Comparison of ENCODE assay signal across 24 cellular contexts in the genomic region with DNA sequence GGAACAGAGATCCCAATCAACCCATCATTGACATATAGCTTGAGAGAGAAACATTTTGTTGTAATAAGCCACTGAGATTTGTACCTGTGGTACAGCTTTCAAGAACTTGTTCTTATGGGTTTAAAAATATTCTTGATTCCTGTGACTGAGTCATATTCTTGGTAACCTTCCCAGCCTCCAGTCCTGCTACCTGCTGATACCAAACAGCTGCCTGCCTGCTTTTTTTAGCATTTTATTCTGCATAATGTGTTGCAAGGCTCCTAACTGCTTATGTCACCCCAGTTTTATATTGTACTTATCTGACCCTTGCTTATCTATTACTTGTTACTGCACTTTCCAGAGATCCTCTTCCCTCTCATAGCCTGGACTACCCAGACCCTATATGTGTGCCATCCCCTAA.
DNase-seq lines count a peak whose midpoint lies in the region; ATAC-seq and TF ChIP-seq lines count a peak whose summit lies in the region.
"Had no signal": no experiment of that assay in that cellular context is flagged by ENCODE, and none has a peak within 500 bp of the region (broad histone marks: within the 10 kb centered on the region; RNA-seq: fewer than 3 reads in every experiment).

No MANE protein-coding gene starts in this region.

- intact Hi-C loops in head of caudate nucleus (cut with DNase I) (no loop called here), psoas muscle (cut with DNase I) (no loop called here)

- no peak overlapping the region for H3K27ac ChIP-seq in psoas muscle
- H3K27ac ChIP-seq: C4-2B, HL-60, ovary, sigmoid colon, tibial nerve had no signal

- H3K4me1 ChIP-seq in psoas muscle = peaks cover 10% of the 10 kb centered on the region
- H3K4me1 ChIP-seq: tibial nerve had no signal

- H3K27me3 ChIP-seq in psoas muscle (ENCODE audit: insufficient read depth in 3 of 3, low read length in 2 of 3) = no peaks in the 10 kb centered on the region
- H3K27me3 ChIP-seq: ovary, sigmoid colon, tibial nerve had no signal

- peak; percentile 18 for DNase-seq in H4 (ENCODE audit: low spot score)
- peak; percentile 55 for DNase-seq in astrocyte of the cerebellum (ENCODE audit: low read depth)
- DNase-seq in head of caudate nucleus = peak in 22 of 42 donors; percentile 13 to 78 (median 41)
- no peak for DNase-seq in psoas muscle
- DNase-seq in activated CD4-positive, CD25-positive, alpha-beta regulatory T cell (lab: John Stamatoyannopoulos, UW) = no peak
- no peak for DNase-seq in cortex of kidney (lab: John Stamatoyannopoulos, UW)
- DNase-seq in stimulated activated naive CD4-positive, alpha-beta T cell (lab: John Stamatoyannopoulos, UW) = no peak
- DNase-seq: activated CD4-positive, alpha-beta T cell treated with anti-CD3 and anti-CD28 coated beads, Interleukin-2, amount 50 U/mL, for 48 hours; activated CD8-positive, alpha-beta memory T cell treated with anti-CD3 and anti-CD28 coated beads, Interleukin-2, amount 50 U/mL, for 4 hours; Calu3; immature natural killer cell; Kasumi-1; NCI-H187 treated with DMSO at 0.1 percent for 48 hours; ovary; sigmoid colon; stimulated activated CD4-positive, alpha-beta T cell treated with anti-CD3 and anti-CD28 coated beads, Interleukin-15, amount 100 ng/mL, for 24 hours; stimulated activated naive CD8-positive, alpha-beta T cell treated with anti-CD3 and anti-CD28 coated beads, Interleukin-15, amount 100 ng/mL, for 72 hours had no signal

- no peaks in the 10 kb centered on the region for H3K36me3 ChIP-seq in psoas muscle (ENCODE audit: insufficient read depth in 1 of 2, low read depth in 1 of 2)
- H3K36me3 ChIP-seq: ovary, sigmoid colon, tibial nerve had no signal

- no peak for TF ChIP-seq CTCF in astrocyte of the cerebellum (IDR thresholded peaks at IDR 0.05; ENCODE audit: low read depth, low read length, missing control alignments)
- no peak for TF ChIP-seq CTCF in psoas muscle (IDR thresholded peaks at IDR 0.05)

- H3K9me3 ChIP-seq in psoas muscle = no peaks in the 10 kb centered on the region
- H3K9me3 ChIP-seq: ovary, sigmoid colon, tibial nerve had no signal

- in situ Hi-C loops in astrocyte of the cerebellum (cut with HindIII; ENCODE audit: low sequenced_read_pairs) = no loop called here

- no peak overlapping the region for H3K4me3 ChIP-seq in astrocyte of the cerebellum (ENCODE audit: low read depth, low read length)
- no peak overlapping the region for H3K4me3 ChIP-seq in psoas muscle
- H3K4me3 ChIP-seq: ovary, sigmoid colon, tibial nerve had no signal

- peak; percentile 56 to 73 (median 60) for ATAC-seq in psoas muscle
- ATAC-seq in HG03097 (IDR thresholded peaks at IDR 0.05; ENCODE audit: low FRiP score, unreplicated experiment) = no peak
- ATAC-seq: activated naive CD4-positive, alpha-beta T cell treated with anti-CD3 and anti-CD28 coated beads, Interleukin-2, amount 50 U/mL, for 72 hours; natural killer cell treated with Interleukin-12 subunit alpha and Interleukin-12 subunit beta and Interleukin-15 and Interleukin-18, amount 100 ng/mL, for 72 hours; stimulated activated naive CD8-positive, alpha-beta T cell treated with anti-CD3 and anti-CD28 coated beads, Interleukin-15, amount 100 ng/mL, for 72 hours; WTC11 had no signal

Comparison
In these comparisons a context has a peak if more than half of its experiments do, and no peak if none do; other contexts are left out.
1. DNase-seq: peak in H4 (single experiment), astrocyte of the cerebellum (single experiment) and head of caudate nucleus (22 of 42); none in psoas muscle (0 of 2), activated CD4-positive, CD25-positive, alpha-beta regulatory T cell (0 of 4), cortex of kidney (single experiment) and stimulated activated naive CD4-positive, alpha-beta T cell (0 of 6).